10 cellular contexts compared by ENCODE assay signal in genomic region chr14:61536661-61537566, GRCh38.
DNase-seq lines count a peak whose midpoint lies in the region; ATAC-seq, FAIRE-seq and TF ChIP-seq lines count a peak whose summit lies in the region.
"Had no signal": no experiment of that assay in that cellular context is flagged by ENCODE, and none has a peak within 500 bp of the region (broad histone marks: within the 10 kb centered on the region; RNA-seq: fewer than 3 reads in every experiment).

No MANE protein-coding gene starts in this region.

- H3K4me1 Mint-ChIP-seq in CD8-positive, alpha-beta memory T cell, result peaks cover 57 to 76% (median 72%) of the 10 kb centered on the region in 3 donors
- H3K4me1 Mint-ChIP-seq in endodermal cell, result peaks cover 27% of the 10 kb centered on the region

- H3K27ac ChIP-seq in CD8-positive, alpha-beta memory T cell (ENCODE audit: low read depth, low read length), result no peak overlapping the region
- peak overlapping the region; percentile 92 for H3K27ac ChIP-seq in RWPE1
- no peak overlapping the region for H3K27ac ChIP-seq in endodermal cell (ENCODE audit: low read depth, low read length)
- peak overlapping the region; percentile 40 to 80 (median 56) for H3K27ac ChIP-seq in pancreas
- H3K27ac ChIP-seq: ascending aorta had no signal

- H3K36me3 Mint-ChIP-seq in CD8-positive, alpha-beta memory T cell, result peaks cover 10 to 99% (median 48%) of the 10 kb centered on the region in 3 donors
- no peaks in the 10 kb centered on the region for H3K36me3 Mint-ChIP-seq in endodermal cell (ENCODE audit: low read depth)

- 92 to 95% methylated on average over 9 to 12 of the region's 12 CpGs for whole genome bisulfite sequencing in endodermal cell (ENCODE audit: insufficient coverage in 1 of 2, insufficient read length in 1 of 2), 2 experiments
- WGBS in pancreas, 2 donors, result 54 to 57% methylated on average over 12 of the region's 12 CpGs

- H3K36me3 ChIP-seq in CD8-positive, alpha-beta memory T cell (ENCODE audit: insufficient read depth, low read length), result peaks cover 70% of the 10 kb centered on the region
- no peaks in the 10 kb centered on the region for H3K36me3 ChIP-seq in endodermal cell (ENCODE audit: control insufficient read depth, insufficient read depth, low read length)
- H3K36me3 ChIP-seq in pancreas, result no peaks in the 10 kb centered on the region
- H3K36me3 ChIP-seq: ascending aorta had no signal

- peaks cover 7% of the 10 kb centered on the region for H3K4me1 ChIP-seq in CD8-positive, alpha-beta memory T cell (ENCODE audit: insufficient read depth, low read length)
- peaks cover 2% of the 10 kb centered on the region for H3K4me1 ChIP-seq in endodermal cell (ENCODE audit: control insufficient read depth, insufficient read depth, low read length)
- H3K4me1 ChIP-seq in pancreas, result peaks cover 54 to 66% (median 56%) of the 10 kb centered on the region in 3 donors
- H3K4me1 ChIP-seq: ascending aorta had no signal

- H3K9me3 ChIP-seq in CD8-positive, alpha-beta memory T cell (ENCODE audit: low read length), result no peaks in the 10 kb centered on the region
- H3K9me3 ChIP-seq in endodermal cell (ENCODE audit: control insufficient read depth, low read length) (no peaks in the 10 kb centered on the region), pancreas (no peaks in the 10 kb centered on the region)
- H3K9me3 ChIP-seq: ascending aorta had no signal

- no peak for FAIRE-seq in pancreas (lab: Jason Lieb, UNC)

- peak overlapping the region; percentile 44 to 90 (median 84) for H3K27ac Mint-ChIP-seq in CD8-positive, alpha-beta memory T cell
- H3K27ac Mint-ChIP-seq in endodermal cell, result peak overlapping the region; percentile 77

- H3K27me3 ChIP-seq in CD8-positive, alpha-beta memory T cell (ENCODE audit: insufficient read depth, low read length, poor library complexity, severe bottlenecking), result no peaks in the 10 kb centered on the region
- H3K27me3 ChIP-seq in endodermal cell (ENCODE audit: control insufficient read depth, insufficient read depth, low read length, poor library complexity, severe bottlenecking) (no peaks in the 10 kb centered on the region), pancreas (no peaks in the 10 kb centered on the region)
- H3K27me3 ChIP-seq: ascending aorta had no signal

- CTCF ChIA-PET in CD8-positive, alpha-beta memory T cell (lab: Charles Lee), result interaction anchor here (1.0 kb wide), 1 partner anchor 194 kb away, joined by 4 read pairs; no protein-coding TSS in a partner anchor
- CTCF ChIA-PET in RWPE1 (lab: Yijun Ruan, JAX), result interaction anchor here (0.9 kb wide), 1 partner anchor 10 kb away, joined by 4 read pairs; no protein-coding TSS in a partner anchor

- POLR2A ChIA-PET in CD8-positive, alpha-beta memory T cell (lab: Charles Lee), result no interaction called here
- POLR2A ChIA-PET in RWPE1 (lab: Yijun Ruan, JAX; ENCODE audit: low non-redundant PET), result interaction anchor here (0.5 to 1.1 kb wide), 3 partner anchors 11 to 158 kb away, joined by 3 read pairs; partner anchors contain the start of gene HIF1A

- H3K4me3 ChIP-seq in CD8-positive, alpha-beta memory T cell (ENCODE audit: low read length), result no peak overlapping the region
- H3K4me3 ChIP-seq in endodermal cell (ENCODE audit: low read length) (no peak overlapping the region), pancreas (no peak overlapping the region)
- H3K4me3 ChIP-seq: ascending aorta had no signal

- peaks cover 0 to 3% of the 10 kb centered on the region in 2 donors for H3K27me3 Mint-ChIP-seq in CD8-positive, alpha-beta memory T cell
- H3K27me3 Mint-ChIP-seq in endodermal cell (ENCODE audit: insufficient read depth), result no peaks in the 10 kb centered on the region

- DNase-seq in CD8-positive, alpha-beta memory T cell, result no peak
- no peak for DNase-seq in RWPE1 (ENCODE audit: low spot score)
- no peak for DNase-seq in endodermal cell
- DNase-seq in pancreas, result no peak
- no peak for DNase-seq in EL
- no peak for DNase-seq in central memory CD4-positive, alpha-beta T cell
- DNase-seq in NCI-H748 treated with DMSO at 0.1 percent for 48 hours (lab: John Stamatoyannopoulos, UW), result no peak
- DNase-seq in midbrain (lab: John Stamatoyannopoulos, UW), result no peak
- DNase-seq: DND-41 had no signal

- no peak for ATAC-seq in pancreas

- intact Hi-C loops in pancreas (cut with DNase I), result loop anchor here in 1 of 3 donors (10.0 kb wide), 1 partner anchor 52 kb away; no protein-coding TSS in a partner anchor

- no peaks in the 10 kb centered on the region for H3K9me3 Mint-ChIP-seq in CD8-positive, alpha-beta memory T cell
- H3K9me3 Mint-ChIP-seq in endodermal cell, result no peaks in the 10 kb centered on the region

- TF ChIP-seq CTCF in RWPE1 (conservative IDR thresholded peaks at IDR 0.05; ENCODE audit: low read depth), result no peak
- no peak for TF ChIP-seq CTCF in endodermal cell (conservative IDR thresholded peaks at IDR 0.05)
- TF ChIP-seq CTCF in pancreas (IDR thresholded peaks at IDR 0.05), result no peak

- no peak overlapping the region for H3K9ac ChIP-seq in endodermal cell (ENCODE audit: extremely low read depth, low read length, poor library complexity, severe bottlenecking)

- peak overlapping the region in 1 of 7 donors; percentile 58 for H3K4me3 Mint-ChIP-seq in CD8-positive, alpha-beta memory T cell
- H3K4me3 Mint-ChIP-seq in endodermal cell, result no peak overlapping the region

Comparison
In these comparisons a context has a peak if more than half of its experiments do, and no peak if none do; other contexts are left out.
1. H3K27ac ChIP-seq: peak in RWPE1 (single experiment) and pancreas (4 of 4); none in CD8-positive, alpha-beta memory T cell (single experiment) and endodermal cell (single experiment).